In genomic region chr18:48951448-48952286, GRCh38 we compare ENCODE assay signal across 8 cellular contexts. TPM values are rescaled to one million over a fixed set of nuclear protein-coding genes. Genes with fewer than 3 reads are reported as not detected.
DNase-seq lines count a peak whose midpoint lies in the region; TF ChIP-seq lines count a peak whose summit lies in the region.

No MANE protein-coding gene starts in this region.

- no peaks in the 10 kb centered on the region for H3K9me3 Mint-ChIP-seq in neural crest cell

- TF ChIP-seq EP300 in suprapubic skin (IDR thresholded peaks at IDR 0.05) = no peak

- DNase-seq in EL (peak; percentile 87), GM23248 (peak; percentile 95), LNCaP clone FGC (ENCODE audit: low read depth) (peak; percentile 59), SHP77 (lab: John Stamatoyannopoulos, UW) (peak; percentile 72 to 94), activated gamma-delta T cell treated with Interleukin-2 at 50 U/mL for 16 hours (peak; percentile 76), fibroblast of villous mesenchyme (ENCODE audit: low read depth) (peak; percentile 94), neural crest cell (ENCODE audit: low read depth, low spot score) (peak; percentile 60), suprapubic skin (ENCODE audit: low spot score in 2 of 2) (peak in 1 of 2 donors; percentile 90)

- WGBS in GM23248 (ENCODE audit: low coverage in 1 of 2, low lambda C conversion rate in 2 of 2, missing lambda C conversion rate in 2 of 2), 2 experiments = 1 to 3% methylated on average over 37 to 101 of the region's 106 CpGs
- WGBS in suprapubic skin = 0% methylated on average over 11 of the region's 106 CpGs

- H3F3A ChIP-seq in GM23248 (ENCODE audit: insufficient read depth) = peaks cover 57% of the 10 kb centered on the region

- peak overlapping the region; percentile 45; the same call in 1 of the 2 replicates for H2AFZ ChIP-seq in GM23248

- H3K9me3 ChIP-seq in GM23248 (ENCODE audit: low read depth) = no peaks in the 10 kb centered on the region
- H3K9me3 ChIP-seq in suprapubic skin = no peaks in the 10 kb centered on the region

- peak overlapping the region; percentile 90 for H3K27ac Mint-ChIP-seq in neural crest cell (ENCODE audit: unreplicated experiment)

- peak in 1 of 2 donors; percentile 62 for TF ChIP-seq POLR2A in suprapubic skin (IDR thresholded peaks at IDR 0.05)

- peak overlapping the region; percentile 81 for H3K4me2 ChIP-seq in GM23248 (ENCODE audit: unreplicated experiment)

- H3K4me3 Mint-ChIP-seq in neural crest cell = peak overlapping the region; percentile 96

- H3K4me1 ChIP-seq in GM23248 (ENCODE audit: insufficient read depth) (peaks cover 41% of the 10 kb centered on the region), suprapubic skin (peaks cover 57% of the 10 kb centered on the region)

- H3K9me2 ChIP-seq in GM23248 (ENCODE audit: insufficient read depth) = no peaks in the 10 kb centered on the region

- H3K27me3 Mint-ChIP-seq in neural crest cell (ENCODE audit: low read depth) = peaks cover 55% of the 10 kb centered on the region

- peaks cover 44% of the 10 kb centered on the region for H3K4me1 Mint-ChIP-seq in neural crest cell

- peak overlapping the region; percentile 99 for H3K27ac ChIP-seq in GM23248
- peak overlapping the region; percentile 95 for H3K27ac ChIP-seq in suprapubic skin

- 0 out of 2 replicates have a peak, but pooled peaks have one; percentile 12 for TF ChIP-seq CTCF in LNCaP clone FGC (IDR thresholded peaks at IDR 0.05; ENCODE audit: control insufficient read depth, extremely low read depth, insufficient read depth)
- TF ChIP-seq CTCF in fibroblast of villous mesenchyme (IDR thresholded peaks at IDR 0.05; ENCODE audit: insufficient read depth, low read depth, low read length) = peak; percentile 24
- peak; percentile 56 for TF ChIP-seq CTCF in neural crest cell (conservative IDR thresholded peaks at IDR 0.05)
- TF ChIP-seq CTCF in suprapubic skin (IDR thresholded peaks at IDR 0.05) = peak in 1 of 2 donors; percentile 28

- in situ Hi-C loops in GM23248 (cut with MboI) = no loop called here

- H4K20me1 ChIP-seq in GM23248 (ENCODE audit: insufficient read depth) = 0 out of 2 replicates have a peak, but pooled peaks cover 9% of the 10 kb centered on the region

- H3K27me3 ChIP-seq in GM23248 (replicated peaks; ENCODE audit: insufficient read depth) (no peaks in the 10 kb centered on the region), suprapubic skin (no peaks in the 10 kb centered on the region)

- H3K9ac ChIP-seq in GM23248 = peak overlapping the region; percentile 99

- H3K36me3 ChIP-seq in GM23248 (ENCODE audit: low read depth) = peaks cover 14% of the 10 kb centered on the region
- H3K36me3 ChIP-seq in suprapubic skin = no peaks in the 10 kb centered on the region

- peaks cover 62% of the 10 kb centered on the region for H3K79me2 ChIP-seq in GM23248 (ENCODE audit: insufficient read depth)

- no peaks in the 10 kb centered on the region for H3K36me3 Mint-ChIP-seq in neural crest cell (ENCODE audit: low read depth)

- H3K4me3 ChIP-seq in GM23248 (peak overlapping the region; percentile 87), LNCaP clone FGC (ENCODE audit: low read depth, low read length) (peak overlapping the region; percentile 59), fibroblast of villous mesenchyme (ENCODE audit: low read depth, low read length) (peak overlapping the region; percentile 92), suprapubic skin (peak overlapping the region; percentile 92)

RNA-seq across cellular contexts. Expression of gene SMAD7, which starts 0.9 kb away (rescaled TPM):
- 43.6 and 51.7 TPM in 2 replicates for total RNA-seq in GM23248 (2014; rRNA removed; shearing (Covaris generic))
- 6.8 and 8.4 TPM in 2 replicates for polyA plus RNA-seq in GM23248 (2016; fragmentation: Nextera tagmentation; extraction: Ambion mirVana)
- total RNA-seq in fibroblast of villous mesenchyme (28.9 and 32.9 TPM in 2 replicates), neural crest cell (1.8 and 2.0 TPM in 2 replicates), suprapubic skin (10 to 100 TPM; 19.7 to 41.6 (median 27.8) TPM)
